Comparison of ENCODE assay signal across 7 cellular contexts in genomic region chr5:25412116-25412661, GRCh38.
"Had no signal": no experiment of that assay in that cellular context is flagged by ENCODE, and none has a peak within 500 bp of the region (broad histone marks: within the 10 kb centered on the region; RNA-seq: fewer than 3 reads in every experiment).

No MANE protein-coding gene starts in this region.

- H3K4me3 ChIP-seq: GM23248 had no signal

- H3K4me2 ChIP-seq: KMS-11 had no signal

- DNase-seq: GM23248, GOT3, H9, HCEC 1CT, KBM-7 had no signal

- H3K9ac ChIP-seq: GM23248, KMS-11 had no signal

- H2AFZ ChIP-seq: GM23248 had no signal

- H3K27ac ChIP-seq: GM23248, HL-60, KMS-11 had no signal
